Comparison of ENCODE assay signal across 1 cellular context in genomic region chr6:41716516-41717446, GRCh38.
TF ChIP-seq lines count a peak whose summit lies in the region.

No MANE protein-coding gene starts in this region.

TF ChIP-seq in A549, 52 proteins besides CTCF, POLR2A, EP300 and RAD21 (continued from another document):
- TF ChIP-seq BCL3 (IDR thresholded peaks at IDR 0.05) (no peak), EHMT2 (IDR thresholded peaks at IDR 0.05; ENCODE audit: low read depth) (no peak), ZNF302 (CRISPR knock-in tag; IDR thresholded peaks at IDR 0.05) (no peak), CBX8 (IDR thresholded peaks at IDR 0.05) (no peak), SREBF2 (IDR thresholded peaks at IDR 0.05) (no peak), ATOH8 (CRISPR knock-in tag; IDR thresholded peaks at IDR 0.05; ENCODE audit: low read depth) (no peak), HMGXB4 (CRISPR knock-in tag; IDR thresholded peaks at IDR 0.05; ENCODE audit: borderline replicate concordance) (no peak)
TF ChIP-seq in A549: peak in this region for 0.
